ENCODE assay signal across 1 cellular context in genomic region chr19:728011-728410, GRCh38.
TF ChIP-seq lines count a peak whose summit lies in the region.

No MANE protein-coding gene starts in this region.

TF ChIP-seq in IMR-90, 13 proteins besides CTCF, POLR2A, EP300 and RAD21 (continued from another document):
- no peak for TF ChIP-seq ELK1 (IDR thresholded peaks at IDR 0.05; ENCODE audit: borderline replicate concordance, low read depth, low read length)
